ENCODE assay signal across 1 cellular context in the genomic region with DNA sequence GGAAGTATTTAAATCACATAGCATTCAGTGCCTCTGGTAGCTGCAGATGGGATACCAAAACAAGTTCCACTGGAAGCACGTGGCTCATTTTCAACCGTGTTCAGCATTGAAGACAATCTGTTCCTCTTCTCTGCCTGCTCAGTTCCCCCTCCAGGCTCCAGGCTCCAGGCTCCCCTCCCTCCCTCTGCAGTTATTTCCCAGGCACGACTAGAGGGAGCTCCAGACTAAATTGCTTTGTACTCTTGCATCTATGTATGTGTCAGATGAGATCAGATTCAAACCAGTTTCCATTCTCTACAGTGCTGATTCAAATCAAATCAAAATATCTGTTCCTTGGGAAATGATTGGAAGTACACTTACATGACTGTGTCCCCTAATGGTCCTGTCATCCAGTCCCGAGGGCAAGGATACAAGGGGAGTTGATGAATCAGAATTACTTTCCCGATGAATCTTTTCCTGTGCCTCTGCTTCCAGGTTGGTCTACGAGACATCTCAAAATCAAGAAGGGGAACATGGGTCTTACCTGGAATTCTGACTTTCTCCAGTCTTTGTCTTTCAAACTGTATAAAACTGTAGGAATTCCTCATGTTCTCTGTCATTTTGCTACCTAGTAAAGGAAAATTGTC.
TF ChIP-seq lines count a peak whose summit lies in the region.

No MANE protein-coding gene starts in this region.

TF ChIP-seq in K562, 482 proteins besides CTCF, POLR2A, EP300 and RAD21 (continued from another document):
- TF ChIP-seq, protein P1, sequence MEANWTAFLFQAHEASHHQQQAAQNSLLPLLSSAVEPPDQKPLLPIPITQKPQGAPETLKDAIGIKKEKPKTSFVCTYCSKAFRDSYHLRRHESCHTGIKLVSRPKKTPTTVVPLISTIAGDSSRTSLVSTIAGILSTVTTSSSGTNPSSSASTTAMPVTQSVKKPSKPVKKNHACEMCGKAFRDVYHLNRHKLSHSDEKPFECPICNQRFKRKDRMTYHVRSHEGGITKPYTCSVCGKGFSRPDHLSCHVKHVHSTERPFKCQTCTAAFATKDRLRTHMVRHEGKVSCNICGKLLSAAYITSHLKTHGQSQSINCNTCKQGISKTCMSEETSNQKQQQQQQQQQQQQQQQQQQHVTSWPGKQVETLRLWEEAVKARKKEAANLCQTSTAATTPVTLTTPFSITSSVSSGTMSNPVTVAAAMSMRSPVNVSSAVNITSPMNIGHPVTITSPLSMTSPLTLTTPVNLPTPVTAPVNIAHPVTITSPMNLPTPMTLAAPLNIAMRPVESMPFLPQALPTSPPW (CRISPR knock-in tag; IDR thresholded peaks at IDR 0.05), result peak; percentile 46; the same call in 1 of the 2 replicates
- TF ChIP-seq ZSCAN29 (IDR thresholded peaks at IDR 0.05), result no peak
